17 cellular contexts compared by ENCODE assay signal in the genomic region with DNA sequence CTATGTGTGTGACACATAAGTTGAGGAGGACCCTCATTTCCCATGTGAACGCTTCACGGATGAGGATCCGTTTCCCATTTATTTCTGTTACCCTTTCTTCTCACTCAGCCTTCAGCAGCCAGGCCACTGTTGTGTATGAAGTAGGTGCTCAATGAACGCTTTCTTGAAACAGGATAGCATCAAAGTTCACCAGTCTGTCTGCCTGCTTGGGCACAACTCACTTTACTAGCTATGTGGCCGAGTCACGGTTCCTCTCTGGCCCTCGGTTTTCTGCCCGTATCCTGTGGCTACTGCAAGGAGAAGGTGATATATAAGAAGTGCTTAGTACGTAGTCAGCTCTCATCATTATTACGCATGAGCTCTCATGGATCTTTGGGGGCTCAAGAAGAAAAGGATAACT. TPM values are rescaled to one million over a fixed set of nuclear protein-coding genes. Genes with fewer than 3 reads are reported as not detected.
DNase-seq lines count a peak whose midpoint lies in the region; ATAC-seq, FAIRE-seq and TF ChIP-seq lines count a peak whose summit lies in the region.
"Had no signal": no experiment of that assay in that cellular context is flagged by ENCODE, and none has a peak within 500 bp of the region (broad histone marks: within the 10 kb centered on the region; RNA-seq: fewer than 3 reads in every experiment).

No MANE protein-coding gene starts in this region.

- H3K9me3 ChIP-seq in left ventricle myocardium inferior (replicated peaks), result no peaks in the 10 kb centered on the region
- H3K9me3 ChIP-seq in K562 (replicated peaks; ENCODE audit: control insufficient read depth, insufficient read depth, low read depth, low read length), result no peaks in the 10 kb centered on the region
- H3K9me3 ChIP-seq in psoas muscle, result no peaks in the 10 kb centered on the region
- H3K9me3 ChIP-seq in upper lobe of right lung, result no peaks in the 10 kb centered on the region
- H3K9me3 ChIP-seq: Peyer's patch had no signal

- no peaks in the 10 kb centered on the region for H3K9me1 ChIP-seq in K562 (ENCODE audit: control insufficient read depth, insufficient read depth, low read length)

- DNase-seq in left ventricle myocardium inferior (no peak), Right ventricle myocardium superior (no peak), K562 (ENCODE audit: extremely low read depth in 1 of 4, low spot score in 3 of 4) (no peak), psoas muscle (no peak), ureter (ENCODE audit: low spot score) (peak; percentile 36), upper lobe of right lung (no peak), EL (no peak)
- DNase-seq: activated CD4-positive, alpha-beta T cell treated with anti-CD3 and anti-CD28 coated beads, Interleukin-2, amount 50 U/mL, for 4 hours; activated naive CD4-positive, alpha-beta T cell treated with anti-CD3 and anti-CD28 coated beads, Interleukin-2, amount 50 U/mL, for 16 hours; activated T-cell treated with anti-CD3 and anti-CD28 coated beads, Interleukin-2, amount 50 U/mL, for 4 hours; NCI-H774; stimulated activated CD8-positive, alpha-beta memory T cell treated with anti-CD3 and anti-CD28 coated beads, Interleukin-4, amount 100 ng/mL, for 48 hours had no signal

- H3K27ac ChIP-seq in left ventricle myocardium inferior (replicated peaks) (peak overlapping the region; percentile 48), K562 (ENCODE audit: extremely low read depth, low read depth, low read length) (no peak overlapping the region; the same call in 2 of the 3 replicates), psoas muscle (peak overlapping the region; percentile 73), upper lobe of right lung (no peak overlapping the region)

- ATAC-seq in Right ventricle myocardium superior (ENCODE audit: poor library complexity), result no peak
- no peak for ATAC-seq in K562
- ATAC-seq in psoas muscle, result peak in 3 of 4 donors; percentile 10 to 29 (median 26)
- ATAC-seq in upper lobe of right lung, result no peak
- no peak for ATAC-seq in GM21360 (IDR thresholded peaks at IDR 0.05; ENCODE audit: unreplicated experiment)
- ATAC-seq: activated T-cell treated with anti-CD3 and anti-CD28 coated beads, Interleukin-2, amount 50 U/mL, for 4 hours had no signal

- H3K36me3 ChIP-seq in left ventricle myocardium inferior (no peaks in the 10 kb centered on the region), K562 (ENCODE audit: control insufficient read depth, insufficient read depth, low read length) (no peaks in the 10 kb centered on the region), psoas muscle (ENCODE audit: insufficient read depth in 1 of 2, low read depth in 1 of 2) (no peaks in the 10 kb centered on the region), upper lobe of right lung (no peaks in the 10 kb centered on the region)
- H3K36me3 ChIP-seq: Peyer's patch had no signal

- BruUV-seq in K562 (replicated peaks; lab: Mats Ljungman, UMichigan), result no TSS peak

- no peak overlapping the region for H3K9ac ChIP-seq in K562 (ENCODE audit: insufficient read depth in 1 of 2, low read depth in 2 of 2, low read length in 2 of 2)

- in situ Hi-C loops in K562 (cut with MboI), result no loop called here

- 0 out of 2 replicates have a peak, but pooled peaks cover 3% of the 10 kb centered on the region for H4K20me1 ChIP-seq in K562 (replicated peaks; ENCODE audit: control insufficient read depth, insufficient read depth, low read length)

- POLR2A ChIA-PET in K562 (lab: Yijun Ruan, JAX), result interaction anchor here (0.6 to 1.2 kb wide), 2 partner anchors 22 to 43 kb away, joined by 3 read pairs; no protein-coding TSS in a partner anchor

- TF ChIP-seq POLR2A in K562 (conservative IDR thresholded peaks at IDR 0.05), result no peak

- H3K4me3 ChIP-seq in left ventricle myocardium inferior (no peak overlapping the region), K562 (no peak overlapping the region), psoas muscle (peak overlapping the region; percentile 23), upper lobe of right lung (no peak overlapping the region)

- H3K79me2 ChIP-seq in K562 (ENCODE audit: control insufficient read depth, insufficient read depth, low read length), result no peaks in the 10 kb centered on the region

- peaks cover 4% of the 10 kb centered on the region for H3K27me3 ChIP-seq in left ventricle myocardium inferior (ENCODE audit: low read depth)
- H3K27me3 ChIP-seq in K562 (ENCODE audit: control insufficient read depth in 2 of 2, insufficient read depth in 2 of 2, low read length in 2 of 2), result peaks cover 2 to 12% of the 10 kb centered on the region in 2 experiments; a peak in 3 of 5 replicates
- no peaks in the 10 kb centered on the region for H3K27me3 ChIP-seq in psoas muscle (ENCODE audit: insufficient read depth in 3 of 3, low read length in 2 of 3)
- H3K27me3 ChIP-seq in upper lobe of right lung, result no peaks in the 10 kb centered on the region
- H3K27me3 ChIP-seq: Peyer's patch had no signal

- intact Hi-C loops in left ventricle myocardium inferior (cut with micrococcal nuclease) (no loop called here), Right ventricle myocardium superior (cut with DNase I) (no loop called here), K562 (cut with micrococcal nuclease) (no loop called here), psoas muscle (cut with DNase I) (no loop called here), upper lobe of right lung (cut with DNase I) (no loop called here)

- TF ChIP-seq CTCF in left ventricle myocardium inferior (IDR thresholded peaks at IDR 0.05; ENCODE audit: borderline replicate concordance) (no peak), K562 (IDR thresholded peaks at IDR 0.05 in 2 of 3, conservative IDR thresholded peaks at IDR 0.05 in 1 of 3; ENCODE audit: insufficient read depth in 2 of 3, low read depth in 1 of 3, low read length in 3 of 3) (no peak), psoas muscle (IDR thresholded peaks at IDR 0.05) (no peak), upper lobe of right lung (IDR thresholded peaks at IDR 0.05) (no peak)

- no peak for TF ChIP-seq RAD21 in K562 (CRISPR knock-in tag; conservative IDR thresholded peaks at IDR 0.05 in 1 of 2, IDR thresholded peaks at IDR 0.05 in 1 of 2)

- FAIRE-seq in K562 (lab: Jason Lieb, UNC), result peak; percentile 46
- FAIRE-seq: A204.1, small intestine had no signal

- peaks cover 67% of the 10 kb centered on the region for H3K4me1 ChIP-seq in left ventricle myocardium inferior
- H3K4me1 ChIP-seq in K562 (replicated peaks in 1 of 2; ENCODE audit: control insufficient read depth in 2 of 2, insufficient read depth in 2 of 2, low read length in 2 of 2), result peaks cover 13 to 24% of the 10 kb centered on the region in 2 experiments; a peak in 4 of 5 replicates
- H3K4me1 ChIP-seq in psoas muscle, result peaks cover 51% of the 10 kb centered on the region
- no peaks in the 10 kb centered on the region for H3K4me1 ChIP-seq in upper lobe of right lung

- CTCF ChIA-PET in K562 (lab: Yijun Ruan, JAX; ENCODE audit: low intra/inter-chr PET ratio), result no interaction called here

- 37% methylated on average over 10 of the region's 10 CpGs for WGBS in K562 (ENCODE audit: insufficient coverage, low coverage, missing lambda C conversion rate)
- WGBS in psoas muscle, 3 donors, result 61 to 86% (median 67%) methylated on average over 10 of the region's 10 CpGs

- H2AFZ ChIP-seq in K562 (ENCODE audit: low read depth, low read length), result no peak overlapping the region

- TF ChIP-seq EP300 in K562 (IDR thresholded peaks at IDR 0.05; ENCODE audit: low read length), result no peak

- H3K4me2 ChIP-seq in K562 (ENCODE audit: insufficient read depth, low read length), result peak overlapping the region; percentile 9; the same call in 1 of the 2 replicates

RNA-seq across cellular contexts. Expression of gene ACSBG1, which starts 22.4 kb away (rescaled TPM):
- 0.25 TPM for total RNA-seq in left ventricle myocardium inferior
- 0.38 TPM for total RNA-seq in Right ventricle myocardium superior
- total RNA-seq in K562 (2011; cell fraction: chromatin; rRNA removed; ENCODE audit: low replicate concordance), result 9.2 and 9.5 TPM in 2 replicates
- 5.3 and 7.0 TPM in 2 replicates for total RNA-seq in K562 (2011; cell fraction: nucleolus; rRNA removed)
- total RNA-seq in K562 (2011; cell fraction: nucleoplasm; rRNA removed), result 7.6 and 8.9 TPM in 2 replicates
- total RNA-seq in K562 (2014; rRNA removed), result 2.5 and 3.3 TPM in 2 replicates
- 3.1 and 3.7 TPM in 2 replicates for total RNA-seq in K562 (2014; rRNA removed; fragmentation: Illumina TruSeq; extraction: Trizol)
- 0.83 TPM in 2 replicates for total RNA-seq in K562 (2015; rRNA removed; fragmentation: Illumina TruSeq; extraction: Trizol)
- 2.6 and 3.3 TPM in 2 replicates for total RNA-seq in K562 (2021)
- polyA plus RNA-seq in K562 (2011; rRNA removed), result 1.2 and 2.0 TPM in 2 replicates
- polyA plus RNA-seq in K562 (2011; cell fraction: cytosol; rRNA removed), result 1.9 and 4.0 TPM in 2 replicates
- 3.7 and 12.6 TPM in 2 replicates for polyA plus RNA-seq in K562 (2011; cell fraction: nucleus; rRNA removed)
- 1.3 and 1.4 TPM in 2 replicates for polyA plus RNA-seq in K562 (2012)
- polyA plus RNA-seq in K562 (2014; fragmentation: Illumina TruSeq; extraction: Trizol), result 4.8 and 6.4 TPM in 2 replicates
- polyA plus RNA-seq in K562 (2014; fragmentation: Nextera tagmentation; extraction: Ambion mirVana), result under 1 TPM; 0.36 to 0.75 TPM
- polyA plus RNA-seq in K562 (2014; rRNA removed), result 4.6 and 5.0 TPM in 2 replicates
- polyA minus RNA-seq in K562 (2011; rRNA and poly(A)+ RNA removed), result 0.72 and 3.4 TPM in 2 replicates
- 1.1 TPM in 1 of 2 replicates, not detected in the other for polyA minus RNA-seq in K562 (2011; cell fraction: cytosol; rRNA and poly(A)+ RNA removed)
- polyA minus RNA-seq in K562 (2011; cell fraction: nucleus; rRNA and poly(A)+ RNA removed), result 3.0 and 5.5 TPM in 2 replicates
- total RNA-seq in psoas muscle, result under 1 TPM in 1 of 4 donors, not detected in 3; 0.12 TPM
- polyA plus RNA-seq in psoas muscle, result under 1 TPM; 0.43 to 0.64 (median 0.59) TPM
- 1.6 TPM for total RNA-seq in ureter
- total RNA-seq in upper lobe of right lung, result not detected
- total RNA-seq: activated T-cell treated with anti-CD3 and anti-CD28 coated beads, Interleukin-2, amount 50 U/mL, for 4 hours; dermis microvascular lymphatic vessel endothelial cell; Peyer's patch had no signal

RNA-seq across cellular contexts. Expression of gene DNAJA4, which starts 52.4 kb away (rescaled TPM):
- total RNA-seq in left ventricle myocardium inferior (115 TPM), Right ventricle myocardium superior (79.9 TPM), K562 (2014; rRNA removed) (not detected in 2 replicates), K562 (2014; rRNA removed; fragmentation: Illumina TruSeq; extraction: Trizol) (0.11 TPM in 1 of 2 replicates, not detected in the other), K562 (2015; rRNA removed; fragmentation: Illumina TruSeq; extraction: Trizol) (0.08 TPM in 1 of 2 replicates, not detected in the other), K562 (2021) (0.16 and 0.25 TPM in 2 replicates), psoas muscle (100 to 1,000 TPM in 3 of 4 donors, 10 to 100 TPM in 1; 78.5 to 263 (median 184) TPM), ureter (78.0 TPM), upper lobe of right lung (17.9 TPM)
- 0.12 and 0.23 TPM in 2 replicates for total RNA-seq in K562 (2011; cell fraction: chromatin; rRNA removed; ENCODE audit: low replicate concordance)
- total RNA-seq in K562 (2011; cell fraction: nucleolus; rRNA removed), result 0.33 TPM in 1 of 2 replicates, not detected in the other
- 0.15 TPM in 1 of 2 replicates, not detected in the other for total RNA-seq in K562 (2011; cell fraction: nucleoplasm; rRNA removed)
- polyA plus RNA-seq in K562 (2011; rRNA removed) (0.05 and 0.15 TPM in 2 replicates), K562 (2014; fragmentation: Illumina TruSeq; extraction: Trizol) (not detected in 2 replicates), K562 (2014; fragmentation: Nextera tagmentation; extraction: Ambion mirVana) (1 to 10 TPM in 1 of 2 experiments, under 1 TPM in 1; 0.56 to 1.0 TPM), K562 (2014; rRNA removed) (0.09 TPM in 1 of 2 replicates, not detected in the other), psoas muscle (100 to 1,000 TPM; 154 to 276 (median 188) TPM)
- polyA plus RNA-seq in K562 (2011; cell fraction: cytosol; rRNA removed), result 0.03 TPM in 1 of 2 replicates, not detected in the other
- polyA plus RNA-seq in K562 (2011; cell fraction: nucleus; rRNA removed), result 0.28 and 0.50 TPM in 2 replicates
- 0.33 and 0.56 TPM in 2 replicates for polyA plus RNA-seq in K562 (2012)
- polyA minus RNA-seq in K562 (2011; rRNA and poly(A)+ RNA removed), result 0.21 TPM in 1 of 2 replicates, not detected in the other
- 1.1 and 3.1 TPM in 2 replicates for polyA minus RNA-seq in K562 (2011; cell fraction: cytosol; rRNA and poly(A)+ RNA removed)
- 0.11 and 0.40 TPM in 2 replicates for polyA minus RNA-seq in K562 (2011; cell fraction: nucleus; rRNA and poly(A)+ RNA removed)

Comparison
In these comparisons a context has a peak if more than half of its experiments do, and no peak if none do; other contexts are left out.
1. H3K27ac ChIP-seq: peak in left ventricle myocardium inferior (single experiment) and psoas muscle (single experiment); none in K562 (single experiment) and upper lobe of right lung (single experiment).
2. ATAC-seq: peak in psoas muscle (3 of 4); none in Right ventricle myocardium superior (single experiment), K562 (single experiment), upper lobe of right lung (single experiment) and GM21360 (single experiment).
3. RNA of gene DNAJA4, which starts 52.4 kb away (total RNA-seq): 78.5 to 263 TPM in psoas muscle, 115 TPM in left ventricle myocardium inferior (single experiment), 79.9 TPM in Right ventricle myocardium superior (single experiment), 78.0 TPM in ureter (single experiment) and 17.9 TPM in upper lobe of right lung (single experiment); 0.08 to 0.33 TPM in K562; every median in the first group is over 10 times any median in the second.